In genomic region chr9:75700252-75700640, GRCh38 we compare ENCODE assay signal across 23 cellular contexts.
"Had no signal": no experiment of that assay in that cellular context is flagged by ENCODE, and none has a peak within 500 bp of the region (broad histone marks: within the 10 kb centered on the region; RNA-seq: fewer than 3 reads in every experiment).

No MANE protein-coding gene starts in this region.

- H3K36me3 ChIP-seq: lower lobe of right lung, pancreas, stomach, thyroid gland, transverse colon, upper lobe of left lung, vagina had no signal

- ATAC-seq: lower lobe of right lung; naive thymus-derived CD8-positive, alpha-beta T cell; pancreas; psoas muscle; sciatic nerve; stimulated activated naive CD8-positive, alpha-beta T cell treated with anti-CD3 and anti-CD28 coated beads, Interleukin-15, Interleukin-2, amounts not matched to agents 100 U/mL and 50 U/mL, for 24 hours had no signal

- H3K4me1 ChIP-seq: lower lobe of right lung, pancreas, psoas muscle, stomach, testis, thyroid gland, transverse colon, upper lobe of left lung, vagina had no signal

- H3K27ac ChIP-seq: lower lobe of right lung, pancreas, psoas muscle, skin epidermis, stomach, testis, thyroid gland, transverse colon, upper lobe of left lung, vagina had no signal

- H3K9me3 ChIP-seq: lower lobe of right lung, pancreas, psoas muscle, stomach, testis, thyroid gland, transverse colon, upper lobe of left lung, vagina had no signal

- H3K4me3 ChIP-seq: lower lobe of right lung, pancreas, psoas muscle, skin epidermis, stomach, testis, thyroid gland, transverse colon, upper lobe of left lung, vagina had no signal

- H3K27me3 ChIP-seq: pancreas, stomach, testis, thyroid gland, transverse colon, upper lobe of left lung, vagina had no signal

- DNase-seq: immature natural killer cell; kidney; lower lobe of right lung; mammary epithelial cell; mesenchymal stem cell; naive thymus-derived CD8-positive, alpha-beta T cell; nucleus accumbens; pancreas; psoas muscle; stimulated activated CD4-positive, alpha-beta T cell treated with anti-CD3 and anti-CD28 coated beads, Interleukin-12 subunit alpha, Interleukin-12 subunit beta, amount 100 ng/mL, for 4 hours; stimulated activated CD4-positive, alpha-beta T cell treated with anti-CD3 and anti-CD28 coated beads, Interleukin-15, amount 100 ng/mL, for 24 hours; stimulated activated CD4-positive, alpha-beta T cell treated with anti-CD3 and anti-CD28 coated beads, Interleukin-2, amount 100 ng/mL, for 24 hours; stimulated activated CD4-positive, alpha-beta T cell treated with anti-CD3 and anti-CD28 coated beads, Interleukin-4, amount 100 ng/mL, for 1 hour; stimulated activated naive B cell treated with anti-CD40 and anti-IgM and Interleukin-4, amounts not matched to agents 10 μg/mL and 1 μg/mL and 100 μg/mL, for 72 hours; stimulated activated naive CD8-positive, alpha-beta T cell treated with anti-CD3 and anti-CD28 coated beads, Interleukin-15, Interleukin-2, amounts not matched to agents 100 U/mL and 50 U/mL, for 24 hours; stomach; testis; thyroid gland; transverse colon; upper lobe of left lung had no signal
